Comparison of ENCODE assay signal across 11 cellular contexts in genomic region chr20:57396212-57396611, GRCh38. TPM values are rescaled to one million over a fixed set of nuclear protein-coding genes. Genes with fewer than 3 reads are reported as not detected.
A peak's percentile ranks its signal among the peaks of the same experiment; 100 is the strongest.
DNase-seq lines count a peak whose midpoint lies in the region; ATAC-seq and TF ChIP-seq lines count a peak whose summit lies in the region.
"Had no signal": no experiment of that assay in that cellular context is flagged by ENCODE, and none has a peak within 500 bp of the region (broad histone marks: within the 10 kb centered on the region; RNA-seq: fewer than 3 reads in every experiment).

No MANE protein-coding gene starts in this region.

- H3K9me3 Mint-ChIP-seq in activated T-helper 17 cell treated with anti-CD3 and anti-CD28 coated beads, Interleukin-2, amount 50 U/mL, for 72 hours, result no peaks in the 10 kb centered on the region
- H3K9me3 Mint-ChIP-seq in stimulated activated memory B cell treated with anti-CD40 and anti-IgM and Interleukin-4, amounts not matched to agents 10 μg/mL and 1 μg/mL and 100 μg/mL, for 72 hours, result no peaks in the 10 kb centered on the region

- peak overlapping the region; percentile 98 for H3K27ac ChIP-seq in Karpas-422 (ENCODE audit: low read length)
- peak overlapping the region; percentile 93 for H3K27ac ChIP-seq in left ventricle myocardium inferior (replicated peaks)

- H3K79me2 ChIP-seq in Karpas-422 (ENCODE audit: low read length), result peaks cover 38% of the 10 kb centered on the region

- no peaks in the 10 kb centered on the region for H3K9me3 ChIP-seq in Karpas-422 (ENCODE audit: low read length)
- H3K9me3 ChIP-seq in left ventricle myocardium inferior (replicated peaks), result no peaks in the 10 kb centered on the region

- ATAC-seq in activated T-helper 17 cell treated with anti-CD3 and anti-CD28 coated beads, Interleukin-2, amount 50 U/mL, for 72 hours (replicated peaks), result no peak
- no peak for ATAC-seq in stimulated activated memory B cell treated with anti-CD40 and anti-IgM and Interleukin-4, amounts not matched to agents 10 μg/mL and 1 μg/mL and 100 μg/mL, for 72 hours
- ATAC-seq in HG02970 (IDR thresholded peaks at IDR 0.05; ENCODE audit: low FRiP score, unreplicated experiment), result no peak

- intact Hi-C loops in left ventricle myocardium inferior (cut with micrococcal nuclease), result no loop called here

- H4K20me1 ChIP-seq in Karpas-422 (ENCODE audit: insufficient read depth, low read depth, low read length), result peaks cover 66% of the 10 kb centered on the region

- peaks cover 53% of the 10 kb centered on the region for H3K36me3 ChIP-seq in Karpas-422 (ENCODE audit: insufficient read depth, low read length)
- H3K36me3 ChIP-seq in left ventricle myocardium inferior, result peaks cover 39% of the 10 kb centered on the region

- peaks cover 95% of the 10 kb centered on the region for H3K36me3 Mint-ChIP-seq in activated T-helper 17 cell treated with anti-CD3 and anti-CD28 coated beads, Interleukin-2, amount 50 U/mL, for 72 hours (ENCODE audit: low read depth)
- peaks cover 79% of the 10 kb centered on the region for H3K36me3 Mint-ChIP-seq in stimulated activated memory B cell treated with anti-CD40 and anti-IgM and Interleukin-4, amounts not matched to agents 10 μg/mL and 1 μg/mL and 100 μg/mL, for 72 hours

- no peak for TF ChIP-seq CTCF in left ventricle myocardium inferior (IDR thresholded peaks at IDR 0.05; ENCODE audit: borderline replicate concordance)

- DNase-seq in Karpas-422 (peak; percentile 53), left ventricle myocardium inferior (peak; percentile 13), HPDE6-E6E7 (ENCODE audit: extremely low spot score) (no peak)
- DNase-seq in stimulated activated CD4-positive, alpha-beta T cell treated with anti-CD3 and anti-CD28 coated beads, Interleukin-4, amount 100 ng/mL, for 1 hour, result no peak
- DNase-seq in stimulated activated CD4-positive, alpha-beta T cell treated with anti-CD3 and anti-CD28 coated beads, Interleukin-15, amount 100 ng/mL, for 24 hours, result no peak
- DNase-seq: DND-41, NCI-H2171, T-helper 1 cell had no signal

- H3K9ac ChIP-seq in Karpas-422 (ENCODE audit: low read length), result peak overlapping the region; percentile 99

- H3K4me3 Mint-ChIP-seq in activated T-helper 17 cell treated with anti-CD3 and anti-CD28 coated beads, Interleukin-2, amount 50 U/mL, for 72 hours, result peak overlapping the region; percentile 83
- no peak overlapping the region for H3K4me3 Mint-ChIP-seq in stimulated activated memory B cell treated with anti-CD40 and anti-IgM and Interleukin-4, amounts not matched to agents 10 μg/mL and 1 μg/mL and 100 μg/mL, for 72 hours

- H3K27ac Mint-ChIP-seq in activated T-helper 17 cell treated with anti-CD3 and anti-CD28 coated beads, Interleukin-2, amount 50 U/mL, for 72 hours, result peak overlapping the region; percentile 53
- peak overlapping the region; percentile 88 for H3K27ac Mint-ChIP-seq in stimulated activated memory B cell treated with anti-CD40 and anti-IgM and Interleukin-4, amounts not matched to agents 10 μg/mL and 1 μg/mL and 100 μg/mL, for 72 hours

- H3K9me2 ChIP-seq in Karpas-422 (replicated peaks; ENCODE audit: insufficient read depth, low read length), result no peaks in the 10 kb centered on the region

- peak overlapping the region; percentile 95 for H3K4me2 ChIP-seq in Karpas-422 (ENCODE audit: low read depth, low read length, poor library complexity, severe bottlenecking)

- H3K4me1 ChIP-seq in Karpas-422 (ENCODE audit: low read length), result peaks cover 87% of the 10 kb centered on the region
- H3K4me1 ChIP-seq in left ventricle myocardium inferior, result peaks cover 93% of the 10 kb centered on the region

- H3K4me3 ChIP-seq in Karpas-422 (ENCODE audit: low read length) (peak overlapping the region; percentile 99), left ventricle myocardium inferior (peak overlapping the region; percentile 80)

- H3K4me1 Mint-ChIP-seq in activated T-helper 17 cell treated with anti-CD3 and anti-CD28 coated beads, Interleukin-2, amount 50 U/mL, for 72 hours, result peaks cover 37% of the 10 kb centered on the region
- peaks cover 82% of the 10 kb centered on the region for H3K4me1 Mint-ChIP-seq in stimulated activated memory B cell treated with anti-CD40 and anti-IgM and Interleukin-4, amounts not matched to agents 10 μg/mL and 1 μg/mL and 100 μg/mL, for 72 hours

- H3K27me3 Mint-ChIP-seq in activated T-helper 17 cell treated with anti-CD3 and anti-CD28 coated beads, Interleukin-2, amount 50 U/mL, for 72 hours, result no peaks in the 10 kb centered on the region
- no peaks in the 10 kb centered on the region for H3K27me3 Mint-ChIP-seq in stimulated activated memory B cell treated with anti-CD40 and anti-IgM and Interleukin-4, amounts not matched to agents 10 μg/mL and 1 μg/mL and 100 μg/mL, for 72 hours

- H3K27me3 ChIP-seq in Karpas-422 (ENCODE audit: low read length) (no peaks in the 10 kb centered on the region), left ventricle myocardium inferior (ENCODE audit: low read depth) (no peaks in the 10 kb centered on the region)

- no peak overlapping the region for H2AFZ ChIP-seq in Karpas-422 (ENCODE audit: low read length)

RNA-seq across cellular contexts. Expression of gene RBM38, which starts 5.0 kb away (rescaled TPM):
- total RNA-seq in Karpas-422 (2014; rRNA removed; shearing (Covaris generic); ENCODE audit: low replicate concordance), result 261 and 436 TPM in 2 replicates
- 10 to 100 TPM; 63.0 to 64.3 TPM for total RNA-seq in activated T-helper 17 cell treated with anti-CD3 and anti-CD28 coated beads, Interleukin-2, amount 50 U/mL, for 72 hours
- 75.5 TPM for total RNA-seq in left ventricle myocardium inferior

RNA-seq across cellular contexts. Expression of gene RAE1, which starts 45.2 kb away (rescaled TPM):
- 19.0 and 59.6 TPM in 2 replicates for total RNA-seq in Karpas-422 (2014; rRNA removed; shearing (Covaris generic); ENCODE audit: low replicate concordance)
- 10 to 100 TPM; 48.3 to 79.7 TPM for total RNA-seq in activated T-helper 17 cell treated with anti-CD3 and anti-CD28 coated beads, Interleukin-2, amount 50 U/mL, for 72 hours
- 15.3 TPM for total RNA-seq in left ventricle myocardium inferior

Comparison
In these comparisons a context has a peak if more than half of its experiments do, and no peak if none do; other contexts are left out.
1. DNase-seq: peak in Karpas-422 (single experiment) and left ventricle myocardium inferior (single experiment); none in HPDE6-E6E7 (single experiment), stimulated activated CD4-positive, alpha-beta T cell treated with anti-CD3 and anti-CD28 coated beads, Interleukin-4, amount 100 ng/mL, for 1 hour (single experiment) and stimulated activated CD4-positive, alpha-beta T cell treated with anti-CD3 and anti-CD28 coated beads, Interleukin-15, amount 100 ng/mL, for 24 hours (single experiment).